26 cellular contexts compared by ENCODE assay signal in the genomic region with DNA sequence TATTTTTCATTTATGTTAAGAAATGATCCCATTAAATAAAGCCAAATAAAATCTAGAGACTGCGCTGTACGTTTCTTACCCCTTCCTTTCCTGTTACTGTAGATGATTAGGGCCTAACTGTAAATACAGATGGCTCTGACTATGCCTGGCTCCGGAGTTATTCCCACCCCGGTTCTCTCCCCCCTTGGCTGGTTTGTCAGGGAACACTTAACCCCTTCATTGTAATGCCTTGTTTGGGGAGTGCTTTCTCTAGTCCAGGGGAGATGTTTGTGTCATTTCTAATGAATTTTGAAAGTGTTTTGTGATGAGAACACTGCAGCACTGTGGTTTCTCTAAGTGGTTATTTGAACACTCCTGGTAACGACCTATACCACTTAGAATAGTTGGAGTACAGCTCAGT. TPM values are rescaled to one million over a fixed set of nuclear protein-coding genes. Genes with fewer than 3 reads are reported as not detected.
DNase-seq lines count a peak whose midpoint lies in the region; ATAC-seq and TF ChIP-seq lines count a peak whose summit lies in the region.
"Had no signal": no experiment of that assay in that cellular context is flagged by ENCODE, and none has a peak within 500 bp of the region (broad histone marks: within the 10 kb centered on the region; RNA-seq: fewer than 3 reads in every experiment).

No MANE protein-coding gene starts in this region.

- H3K27me3 ChIP-seq in DND-41 (ENCODE audit: insufficient read depth, low read length, poor library complexity) (no peaks in the 10 kb centered on the region), SK-N-SH (ENCODE audit: insufficient read depth) (no peaks in the 10 kb centered on the region)
- H3K27me3 ChIP-seq: BLaER1, breast epithelium, colonic mucosa, Peyer's patch, stomach, tibial nerve had no signal

- H3K9me3 Mint-ChIP-seq in activated T-cell treated with anti-CD3 and anti-CD28 coated beads, Interleukin-2, amount 50 U/mL, for 24 hours = no peaks in the 10 kb centered on the region
- no peaks in the 10 kb centered on the region for H3K9me3 Mint-ChIP-seq in activated naive CD4-positive, alpha-beta T cell treated with anti-CD3 and anti-CD28 coated beads, Interleukin-2, amount 50 U/mL, for 72 hours
- H3K9me3 Mint-ChIP-seq in natural killer cell = no peaks in the 10 kb centered on the region
- H3K9me3 Mint-ChIP-seq: activated B cell treated with CpG ODN at 0.5 μM for 24 hours, mesothelial cell of epicardium, naive B cell had no signal

- peaks cover 89% of the 10 kb centered on the region for H3K36me3 ChIP-seq in DND-41 (ENCODE audit: insufficient read depth, low read length)
- H3K36me3 ChIP-seq in SK-N-SH (replicated peaks in 1 of 2; ENCODE audit: control insufficient read depth in 1 of 2, insufficient read depth in 2 of 2, low read length in 1 of 2) = peaks cover 51 to 69% of the 10 kb centered on the region in 2 experiments

- H3K4me1 ChIP-seq in DND-41 (ENCODE audit: insufficient read depth, low read length) (no peaks in the 10 kb centered on the region), SK-N-SH (ENCODE audit: control insufficient read depth in 1 of 2, insufficient read depth in 2 of 2, low read depth in 1 of 2, low read length in 1 of 2) (no peaks in the 10 kb centered on the region)
- H3K4me1 ChIP-seq: BLaER1, breast epithelium, colonic mucosa, Peyer's patch had no signal

- DNase-seq in activated T-cell treated with anti-CD3 and anti-CD28 coated beads, Interleukin-2, amount 50 U/mL, for 24 hours = no peak
- DNase-seq in activated T-cell treated with anti-CD3 and anti-CD28 coated beads, Interleukin-2, amount 50 U/mL, for 48 hours = no peak
- DNase-seq in DND-41 (no peak), natural killer cell (no peak), AG08395 (ENCODE audit: low spot score) (no peak), SK-N-SH (no peak)
- no peak for DNase-seq in activated naive CD4-positive, alpha-beta T cell treated with anti-CD3 and anti-CD28 coated beads, Interleukin-2, amount 50 U/mL, for 72 hours (ENCODE audit: low spot score in 2 of 2)
- DNase-seq: ACHN; activated B cell treated with CpG ODN at 0.5 μM for 24 hours; amygdala; colonic mucosa; effector CD8-positive, alpha-beta T cell; erythroblast; H7; naive B cell; NCI-H1105; NCI-H187 treated with DMSO at 0.1 percent for 48 hours; NCI-H345; NCI-H748 treated with DMSO at 0.1 percent for 48 hours; Peyer's patch; SHP77 treated with DMSO at 0.1 percent for 48 hours; stomach had no signal

- no peaks in the 10 kb centered on the region for H3F3A ChIP-seq in SK-N-SH (replicated peaks; ENCODE audit: insufficient read depth)

- H3K4me1 Mint-ChIP-seq in activated T-cell treated with anti-CD3 and anti-CD28 coated beads, Interleukin-2, amount 50 U/mL, for 24 hours (ENCODE audit: low read depth) = peaks cover 57% of the 10 kb centered on the region
- H3K4me1 Mint-ChIP-seq in natural killer cell = peaks cover 47 to 63% of the 10 kb centered on the region in 2 donors
- H3K4me1 Mint-ChIP-seq: mesothelial cell of epicardium had no signal

- no peak for TF ChIP-seq RAD21 in SK-N-SH (IDR thresholded peaks at IDR 0.05; ENCODE audit: low read length)

- H3K9ac ChIP-seq in DND-41 (ENCODE audit: low read depth, low read length) = no peak overlapping the region
- no peak overlapping the region for H3K9ac ChIP-seq in SK-N-SH
- H3K9ac ChIP-seq: BLaER1 had no signal

- TF ChIP-seq EP300 in SK-N-SH (IDR thresholded peaks at IDR 0.05; ENCODE audit: borderline replicate concordance in 1 of 2, low read depth in 1 of 2, low read length in 1 of 2) = no peak

- H3K4me3 Mint-ChIP-seq in activated T-cell treated with anti-CD3 and anti-CD28 coated beads, Interleukin-2, amount 50 U/mL, for 24 hours = no peak overlapping the region
- peak overlapping the region; percentile 52 for H3K4me3 Mint-ChIP-seq in natural killer cell
- H3K4me3 Mint-ChIP-seq: activated B cell treated with CpG ODN at 0.5 μM for 24 hours, mesothelial cell of epicardium, naive B cell had no signal

- H3K9me2 ChIP-seq in SK-N-SH = no peaks in the 10 kb centered on the region

- POLR2A ChIA-PET in SK-N-SH (lab: Yijun Ruan, JAX) = no interaction called here

- no peaks in the 10 kb centered on the region for H3K27me3 Mint-ChIP-seq in activated T-cell treated with anti-CD3 and anti-CD28 coated beads, Interleukin-2, amount 50 U/mL, for 24 hours
- no peaks in the 10 kb centered on the region for H3K27me3 Mint-ChIP-seq in natural killer cell (ENCODE audit: low read depth in 2 of 2)
- H3K27me3 Mint-ChIP-seq: activated B cell treated with CpG ODN at 0.5 μM for 24 hours, naive B cell had no signal

- peaks cover 91% of the 10 kb centered on the region for H3K36me3 Mint-ChIP-seq in activated T-cell treated with anti-CD3 and anti-CD28 coated beads, Interleukin-2, amount 50 U/mL, for 24 hours (ENCODE audit: low read depth)
- peaks cover 15 to 34% of the 10 kb centered on the region in 2 donors for H3K36me3 Mint-ChIP-seq in activated naive CD4-positive, alpha-beta T cell treated with anti-CD3 and anti-CD28 coated beads, Interleukin-2, amount 50 U/mL, for 72 hours
- peaks cover 32% of the 10 kb centered on the region for H3K36me3 Mint-ChIP-seq in natural killer cell

- H3K79me2 ChIP-seq in DND-41 (ENCODE audit: insufficient read depth, low read length) (no peaks in the 10 kb centered on the region; the same call in 1 of the 2 replicates), SK-N-SH (ENCODE audit: insufficient read depth) (no peaks in the 10 kb centered on the region; the same call in 1 of the 2 replicates)

- no peak overlapping the region for H2AFZ ChIP-seq in DND-41 (ENCODE audit: low read depth, low read length)
- H2AFZ ChIP-seq in SK-N-SH (ENCODE audit: low read depth) = no peak overlapping the region

- H3K27ac Mint-ChIP-seq in activated T-cell treated with anti-CD3 and anti-CD28 coated beads, Interleukin-2, amount 50 U/mL, for 24 hours = peak overlapping the region; percentile 83
- peak overlapping the region; percentile 75 to 96 for H3K27ac Mint-ChIP-seq in activated naive CD4-positive, alpha-beta T cell treated with anti-CD3 and anti-CD28 coated beads, Interleukin-2, amount 50 U/mL, for 72 hours
- peak overlapping the region; percentile 79 to 87 for H3K27ac Mint-ChIP-seq in natural killer cell
- H3K27ac Mint-ChIP-seq: activated B cell treated with CpG ODN at 0.5 μM for 24 hours, mesothelial cell of epicardium had no signal

- TF ChIP-seq CTCF in DND-41 (IDR thresholded peaks at IDR 0.05; ENCODE audit: borderline replicate concordance, extremely low read depth, low read length, poor library complexity, severe bottlenecking) (no peak), natural killer cell (IDR thresholded peaks at IDR 0.05) (no peak), SK-N-SH (IDR thresholded peaks at IDR 0.05) (no peak)

- H3K4me2 ChIP-seq in DND-41 (ENCODE audit: insufficient read depth, low read length) (no peak overlapping the region), SK-N-SH (no peak overlapping the region)
- H3K4me2 ChIP-seq: BLaER1 had no signal

- H4K20me1 ChIP-seq in DND-41 (ENCODE audit: insufficient read depth, low read length) (no peaks in the 10 kb centered on the region), SK-N-SH (ENCODE audit: insufficient read depth) (no peaks in the 10 kb centered on the region)
- H4K20me1 ChIP-seq: BLaER1 had no signal

- H3K4me3 ChIP-seq in DND-41 (ENCODE audit: low read depth in 1 of 2, low read length in 2 of 2) = no peak overlapping the region
- H3K4me3 ChIP-seq in SK-N-SH (ENCODE audit: low read depth in 2 of 2, low read length in 1 of 2) = no peak overlapping the region
- H3K4me3 ChIP-seq: BLaER1, breast epithelium, colonic mucosa, Peyer's patch, stomach, tibial nerve had no signal

- intact Hi-C loops in natural killer cell (cut with micrococcal nuclease) = no loop called here

- 70% methylated on average over 5 of the region's 5 CpGs for WGBS in SK-N-SH (ENCODE audit: low lambda C conversion rate)

- H3K27ac ChIP-seq in DND-41 (ENCODE audit: low read length) = no peak overlapping the region
- no peak overlapping the region for H3K27ac ChIP-seq in SK-N-SH (ENCODE audit: low read depth in 2 of 2, low read length in 1 of 2)
- H3K27ac ChIP-seq: BLaER1, breast epithelium, colonic mucosa, Peyer's patch, stomach, tibial nerve had no signal

- CTCF ChIA-PET in SK-N-SH (lab: Yijun Ruan, JAX) = interaction anchor here (1.2 kb wide), 1 partner anchor 33 kb away, joined by 4 read pairs; no protein-coding TSS in a partner anchor

- ATAC-seq in DND-41 (ENCODE audit: insufficient read depth, low read depth) = 0 out of 3 replicates have a peak, but pooled peaks have one; percentile 18
- no peak for ATAC-seq in activated naive CD4-positive, alpha-beta T cell treated with anti-CD3 and anti-CD28 coated beads, Interleukin-2, amount 50 U/mL, for 72 hours
- ATAC-seq in natural killer cell = no peak

- H3K9me3 ChIP-seq in DND-41 (ENCODE audit: insufficient read depth, low read length, severe bottlenecking) = no peaks in the 10 kb centered on the region
- no peaks in the 10 kb centered on the region for H3K9me3 ChIP-seq in SK-N-SH
- H3K9me3 ChIP-seq: BLaER1, breast epithelium, colonic mucosa, Peyer's patch, stomach, tibial nerve had no signal

TF ChIP-seq in SK-N-SH, 30 proteins besides CTCF, POLR2A, EP300 and RAD21 (continues in another document):
- TF ChIP-seq, protein P1, sequence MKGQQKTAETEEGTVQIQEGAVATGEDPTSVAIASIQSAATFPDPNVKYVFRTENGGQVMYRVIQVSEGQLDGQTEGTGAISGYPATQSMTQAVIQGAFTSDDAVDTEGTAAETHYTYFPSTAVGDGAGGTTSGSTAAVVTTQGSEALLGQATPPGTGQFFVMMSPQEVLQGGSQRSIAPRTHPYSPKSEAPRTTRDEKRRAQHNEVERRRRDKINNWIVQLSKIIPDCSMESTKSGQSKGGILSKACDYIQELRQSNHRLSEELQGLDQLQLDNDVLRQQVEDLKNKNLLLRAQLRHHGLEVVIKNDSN (IDR thresholded peaks at IDR 0.05; ENCODE audit: borderline replicate concordance, low read depth) = no peak
- TF ChIP-seq JUND (IDR thresholded peaks at IDR 0.05) = no peak

RNA-seq across cellular contexts. Expression of a gene that starts 8.8 kb away (rescaled TPM):
- 10 to 100 TPM; 21.6 to 23.8 TPM for total RNA-seq in activated naive CD4-positive, alpha-beta T cell treated with anti-CD3 and anti-CD28 coated beads, Interleukin-2, amount 50 U/mL, for 72 hours
- total RNA-seq in natural killer cell = 10 to 100 TPM; 30.8 to 40.5 (median 32.1) TPM
- polyA plus RNA-seq in SK-N-SH (2012; rRNA removed) = 46.9 and 62.0 TPM in 2 replicates
- 67.1 and 86.3 TPM in 2 replicates for polyA plus RNA-seq in SK-N-SH (2012; cell fraction: cytosol; rRNA removed)
- polyA plus RNA-seq in SK-N-SH (2012; cell fraction: nucleus; rRNA removed) = 53.8 and 64.5 TPM in 2 replicates

RNA-seq across cellular contexts. Expression of a gene that starts 8.8 kb away (rescaled TPM):
- total RNA-seq in activated naive CD4-positive, alpha-beta T cell treated with anti-CD3 and anti-CD28 coated beads, Interleukin-2, amount 50 U/mL, for 72 hours = 10 to 100 TPM; 25.0 to 30.3 TPM
- total RNA-seq in natural killer cell = 10 to 100 TPM; 27.4 to 39.6 (median 36.1) TPM
- 39.9 and 40.3 TPM in 2 replicates for polyA plus RNA-seq in SK-N-SH (2012; rRNA removed)
- polyA plus RNA-seq in SK-N-SH (2012; cell fraction: cytosol; rRNA removed) = 42.1 and 50.6 TPM in 2 replicates
- polyA plus RNA-seq in SK-N-SH (2012; cell fraction: nucleus; rRNA removed) = 25.5 and 57.8 TPM in 2 replicates
